In the genomic region with DNA sequence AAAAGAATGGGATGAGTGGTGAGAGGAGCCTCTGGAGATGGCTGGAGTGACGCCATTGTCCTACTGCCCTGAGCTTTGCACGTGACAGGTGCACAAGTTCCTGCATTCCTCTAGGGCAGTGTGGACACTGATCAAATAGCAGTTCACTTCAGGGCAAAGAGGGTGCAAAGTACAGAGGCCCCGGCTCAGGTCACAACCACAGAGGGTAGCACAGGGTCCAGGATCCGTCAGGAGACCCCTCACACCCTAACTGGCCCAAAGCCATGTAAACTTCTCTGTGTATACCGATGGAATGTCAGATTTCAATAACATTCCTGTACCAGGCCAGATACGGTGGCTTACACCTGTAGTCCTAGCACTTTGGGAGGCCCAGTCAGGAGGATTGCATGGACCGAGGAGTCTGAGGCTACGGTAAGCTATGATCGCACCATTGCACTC, we compare ENCODE assay signal across 27 cellular contexts. TPM values are rescaled to one million over a fixed set of nuclear protein-coding genes. Genes with fewer than 3 reads are reported as not detected.
DNase-seq lines count a peak whose midpoint lies in the region; ATAC-seq, FAIRE-seq and TF ChIP-seq lines count a peak whose summit lies in the region.
"Had no signal": no experiment of that assay in that cellular context is flagged by ENCODE, and none has a peak within 500 bp of the region (broad histone marks: within the 10 kb centered on the region; RNA-seq: fewer than 3 reads in every experiment).

No MANE protein-coding gene starts in this region.

- H3K27me3 ChIP-seq in Caco-2 (replicated peaks; ENCODE audit: control insufficient read depth, insufficient read depth, low read length) (no peaks in the 10 kb centered on the region), K562 (ENCODE audit: control insufficient read depth in 2 of 2, insufficient read depth in 2 of 2, low read length in 2 of 2) (peaks cover 0 to 14% of the 10 kb centered on the region in 2 experiments; a peak in 3 of 5 replicates), HepG2 (ENCODE audit: control insufficient read depth in 1 of 2, insufficient read depth in 2 of 2, low read length in 2 of 2) (no peaks in the 10 kb centered on the region)
- no peaks in the 10 kb centered on the region for H3K27me3 ChIP-seq in CD8-positive, alpha-beta T cell (ENCODE audit: insufficient read depth, low read length)
- H3K27me3 ChIP-seq: BLaER1 had no signal

- H3K36me3 Mint-ChIP-seq in Caco-2 (ENCODE audit: insufficient read depth, unreplicated experiment) (no peaks in the 10 kb centered on the region), osteocyte (ENCODE audit: unreplicated experiment) (no peaks in the 10 kb centered on the region)
- H3K36me3 Mint-ChIP-seq in CD8-positive, alpha-beta T cell = no peaks in the 10 kb centered on the region
- H3K36me3 Mint-ChIP-seq: CD4-positive, CD25-positive, alpha-beta regulatory T cell had no signal

- 14% methylated on average over 6 of the region's 9 CpGs for WGBS in K562 (ENCODE audit: insufficient coverage, low coverage, missing lambda C conversion rate)
- WGBS in HepG2 (ENCODE audit: low lambda C conversion rate) = 59% methylated on average over 5 of the region's 9 CpGs

- intact Hi-C loops in Caco-2 (cut with micrococcal nuclease; ENCODE audit: unreplicated experiment) = no loop called here
- intact Hi-C loops in K562 (cut with micrococcal nuclease) = no loop called here
- intact Hi-C loops in HepG2 (cut with micrococcal nuclease; ENCODE audit: unreplicated experiment) = no loop called here
- intact Hi-C loops in CD8-positive, alpha-beta T cell (cut with DNase I, micrococcal nuclease) = no loop called here

- peak; percentile 21 to 46 for DNase-seq in Caco-2
- DNase-seq in K562 (ENCODE audit: extremely low read depth in 1 of 4, low spot score in 3 of 4) = no peak
- peak; percentile 86 for DNase-seq in HepG2 (ENCODE audit: low spot score)
- DNase-seq in osteocyte (ENCODE audit: extremely low spot score, unreplicated experiment) = peak; percentile 76
- no peak for DNase-seq in CD8-positive, alpha-beta T cell
- DNase-seq in SW 1271 (lab: John Stamatoyannopoulos, UW) = no peak
- DNase-seq: CD4-positive, CD25-positive, alpha-beta regulatory T cell; COR-L47; DMS79 treated with DMSO at 0.1 percent for 48 hours; GF-D8; Kasumi-1; MV-4-11; NCI-H1105; NCI-H2029; NCI-H446 treated with DMSO at 0.1 percent for 48 hours; NCI-H82; NK-92 treated with Interleukin-12 subunit alpha and Interleukin-12 subunit beta, amount 100 ng/mL, for 24 hours; PC-9; RPMI8226; SHP77 treated with DMSO at 0.1 percent for 48 hours had no signal

- no peak overlapping the region for H2AFZ ChIP-seq in K562 (ENCODE audit: low read depth, low read length)
- no peak overlapping the region for H2AFZ ChIP-seq in HepG2 (ENCODE audit: low read length)
- H2AFZ ChIP-seq: PC-9 had no signal

- H3K4me3 Mint-ChIP-seq in Caco-2 (ENCODE audit: unreplicated experiment) (no peak overlapping the region), osteocyte (ENCODE audit: unreplicated experiment) (no peak overlapping the region)
- H3K4me3 Mint-ChIP-seq in CD8-positive, alpha-beta T cell = no peak overlapping the region
- H3K4me3 Mint-ChIP-seq: CD4-positive, CD25-positive, alpha-beta regulatory T cell had no signal

- POLR2A ChIA-PET in Caco-2 (lab: Charles Lee) = no interaction called here
- POLR2A ChIA-PET in K562 (lab: Yijun Ruan, JAX) = interaction anchor here (0.8 kb wide), 1 partner anchor 11 kb away, joined by 4 read pairs; no protein-coding TSS in a partner anchor
- POLR2A ChIA-PET in HepG2 (lab: Yijun Ruan, JAX) = interaction anchor here (0.8 to 1.3 kb wide), 4 partner anchors 10 to 149 kb away, joined by 3 to 6 read pairs (median 4); partner anchors contain the start of genes ATXN3, FBLN5 and TRIP11
- POLR2A ChIA-PET in CD8-positive, alpha-beta T cell (lab: Charles Lee) = no interaction called here

- H3K27me3 Mint-ChIP-seq in Caco-2 (ENCODE audit: insufficient read depth, unreplicated experiment) = no peaks in the 10 kb centered on the region
- H3K27me3 Mint-ChIP-seq in osteocyte (ENCODE audit: unreplicated experiment) = no peaks in the 10 kb centered on the region
- H3K27me3 Mint-ChIP-seq in CD8-positive, alpha-beta T cell (ENCODE audit: low read depth) = peaks cover 3% of the 10 kb centered on the region

- FAIRE-seq in K562 (lab: Jason Lieb, UNC) (no peak), HepG2 (lab: Jason Lieb, UNC) (peak; percentile 82)
- FAIRE-seq: GM12891, GM19239, H54 had no signal

- H3K4me1 ChIP-seq in Caco-2 = peaks cover 6% of the 10 kb centered on the region
- H3K4me1 ChIP-seq in K562 (replicated peaks in 1 of 2; ENCODE audit: control insufficient read depth in 2 of 2, insufficient read depth in 2 of 2, low read length in 2 of 2) = no peaks in the 10 kb centered on the region
- peaks cover 50% of the 10 kb centered on the region for H3K4me1 ChIP-seq in HepG2 (ENCODE audit: insufficient read depth, low read length)
- no peaks in the 10 kb centered on the region for H3K4me1 ChIP-seq in CD8-positive, alpha-beta T cell (ENCODE audit: insufficient read depth, low read length)
- H3K4me1 ChIP-seq: BLaER1 had no signal

- in situ Hi-C loops in K562 (cut with MboI) = no loop called here
- in situ Hi-C loops in HepG2 (cut with HindIII; ENCODE audit: extremely low pct_ligation_motif_present, low pct_unique_long_range_greater_than_20kb) = no loop called here

- H3K9ac ChIP-seq in K562 (ENCODE audit: insufficient read depth in 1 of 2, low read depth in 2 of 2, low read length in 2 of 2) (no peak overlapping the region), HepG2 (ENCODE audit: insufficient read depth, low read depth, low read length) (no peak overlapping the region)
- H3K9ac ChIP-seq: BLaER1 had no signal

- CTCF ChIA-PET in Caco-2 (lab: Charles Lee) = no interaction called here
- CTCF ChIA-PET in K562 (lab: Yijun Ruan, JAX; ENCODE audit: low intra/inter-chr PET ratio) = no interaction called here
- CTCF ChIA-PET in HepG2 (lab: Yijun Ruan, JAX; ENCODE audit: low intra/inter-chr PET ratio, low total read pairs) = no interaction called here
- CTCF ChIA-PET in CD8-positive, alpha-beta T cell (lab: Charles Lee) = no interaction called here

- H3K4me3 ChIP-seq in Caco-2 (ENCODE audit: low read depth, low read length) = no peak overlapping the region
- no peak overlapping the region for H3K4me3 ChIP-seq in K562
- no peak overlapping the region for H3K4me3 ChIP-seq in HepG2 (replicated peaks in 1 of 3; ENCODE audit: insufficient read depth in 1 of 3, low read depth in 2 of 3, low read length in 3 of 3)
- no peak overlapping the region for H3K4me3 ChIP-seq in CD8-positive, alpha-beta T cell (ENCODE audit: low read depth, low read length)
- H3K4me3 ChIP-seq: BLaER1, PC-9 had no signal

- H3K4me2 ChIP-seq in K562 (ENCODE audit: insufficient read depth, low read length) = no peak overlapping the region
- peak overlapping the region; percentile 20 for H3K4me2 ChIP-seq in HepG2 (ENCODE audit: low read depth, low read length)
- H3K4me2 ChIP-seq: BLaER1, PC-9 had no signal

- H3K79me2 ChIP-seq in K562 (ENCODE audit: control insufficient read depth, insufficient read depth, low read length) (no peaks in the 10 kb centered on the region), HepG2 (ENCODE audit: insufficient read depth, low read length) (no peaks in the 10 kb centered on the region)

- H3K27ac ChIP-seq in K562 (ENCODE audit: extremely low read depth, low read depth, low read length) = no peak overlapping the region
- peak overlapping the region; percentile 58 for H3K27ac ChIP-seq in HepG2 (ENCODE audit: extremely low read length, insufficient read depth, low read length)
- H3K27ac ChIP-seq in CD8-positive, alpha-beta T cell (ENCODE audit: low read depth, low read length) = no peak overlapping the region
- H3K27ac ChIP-seq: BLaER1, PC-9 had no signal

- TF ChIP-seq CTCF in Caco-2 (IDR thresholded peaks at IDR 0.05; ENCODE audit: insufficient read depth in 1 of 2, low read depth in 1 of 2, low read length in 1 of 2, severe bottlenecking in 1 of 2, unreplicated experiment in 1 of 2) (no peak), K562 (IDR thresholded peaks at IDR 0.05 in 2 of 3, conservative IDR thresholded peaks at IDR 0.05 in 1 of 3; ENCODE audit: insufficient read depth in 2 of 3, low read depth in 1 of 3, low read length in 3 of 3) (no peak), HepG2 (CRISPR knock-in tag; IDR thresholded peaks at IDR 0.05) (0 out of 2 replicates have a peak, but pooled peaks have one; percentile 5), osteocyte (IDR thresholded peaks at IDR 0.05) (no peak)
- TF ChIP-seq CTCF in CD8-positive, alpha-beta T cell (IDR thresholded peaks at IDR 0.05) = no peak

- peaks cover 15% of the 10 kb centered on the region for H3K4me1 Mint-ChIP-seq in Caco-2 (ENCODE audit: low read depth, unreplicated experiment)
- peaks cover 3% of the 10 kb centered on the region for H3K4me1 Mint-ChIP-seq in osteocyte (ENCODE audit: unreplicated experiment)
- no peaks in the 10 kb centered on the region for H3K4me1 Mint-ChIP-seq in CD8-positive, alpha-beta T cell (ENCODE audit: low read depth)
- H3K4me1 Mint-ChIP-seq: CD4-positive, CD25-positive, alpha-beta regulatory T cell had no signal

- H3K36me3 ChIP-seq in Caco-2 (ENCODE audit: control insufficient read depth, insufficient read depth, low read length) (no peaks in the 10 kb centered on the region), K562 (ENCODE audit: control insufficient read depth, insufficient read depth, low read length) (no peaks in the 10 kb centered on the region), HepG2 (replicated peaks in 1 of 2; ENCODE audit: control insufficient read depth in 1 of 2, insufficient read depth in 2 of 2, low read length in 2 of 2) (no peaks in the 10 kb centered on the region)
- H3K36me3 ChIP-seq in CD8-positive, alpha-beta T cell (ENCODE audit: insufficient read depth, low read length) = no peaks in the 10 kb centered on the region
- H3K36me3 ChIP-seq: BLaER1 had no signal

- no peaks in the 10 kb centered on the region for H3K9me3 ChIP-seq in Caco-2
- H3K9me3 ChIP-seq in K562 (replicated peaks; ENCODE audit: control insufficient read depth, insufficient read depth, low read depth, low read length) = no peaks in the 10 kb centered on the region
- H3K9me3 ChIP-seq in HepG2 (ENCODE audit: low read length) = no peaks in the 10 kb centered on the region
- no peaks in the 10 kb centered on the region for H3K9me3 ChIP-seq in CD8-positive, alpha-beta T cell (ENCODE audit: low read length)
- H3K9me3 ChIP-seq: BLaER1 had no signal

- ATAC-seq in K562 (peak; percentile 45; the same call in 2 of the 3 replicates), HepG2 (peak; percentile 86), GM19452 (IDR thresholded peaks at IDR 0.05; ENCODE audit: unreplicated experiment) (no peak), HG02970 (IDR thresholded peaks at IDR 0.05; ENCODE audit: low FRiP score, unreplicated experiment) (no peak)
- no peak for ATAC-seq in CD8-positive, alpha-beta T cell

- H3K9me3 Mint-ChIP-seq in Caco-2 (ENCODE audit: unreplicated experiment) (no peaks in the 10 kb centered on the region), osteocyte (ENCODE audit: unreplicated experiment) (no peaks in the 10 kb centered on the region)
- no peaks in the 10 kb centered on the region for H3K9me3 Mint-ChIP-seq in CD8-positive, alpha-beta T cell
- H3K9me3 Mint-ChIP-seq: CD4-positive, CD25-positive, alpha-beta regulatory T cell had no signal

- no peaks in the 10 kb centered on the region for H3K9me1 ChIP-seq in K562 (ENCODE audit: control insufficient read depth, insufficient read depth, low read length)

- TF ChIP-seq RAD21 in K562 (CRISPR knock-in tag; conservative IDR thresholded peaks at IDR 0.05 in 1 of 2, IDR thresholded peaks at IDR 0.05 in 1 of 2) (no peak), HepG2 (CRISPR knock-in tag; IDR thresholded peaks at IDR 0.05) (peak; percentile 30; the same call in 1 of the 2 replicates)

- no peak for TF ChIP-seq POLR2A in K562 (conservative IDR thresholded peaks at IDR 0.05)
- TF ChIP-seq POLR2A in HepG2 (IDR thresholded peaks at IDR 0.05; ENCODE audit: insufficient read depth in 1 of 2, low read depth in 2 of 2, low read length in 2 of 2) = no peak

- TF ChIP-seq EP300 in K562 (IDR thresholded peaks at IDR 0.05; ENCODE audit: low read length) (no peak), HepG2 (IDR thresholded peaks at IDR 0.05; ENCODE audit: low read depth in 2 of 2, low read length in 2 of 2) (peak; percentile 62 to 90; a peak in 3 of 4 replicates), HepG2 (CRISPR knock-in tag; IDR thresholded peaks at IDR 0.05; ENCODE audit: borderline replicate concordance) (peak; percentile 86)

- no TSS peak for BruUV-seq in Caco-2 (replicated peaks; lab: Mats Ljungman, UMichigan)
- BruUV-seq in K562 (replicated peaks; lab: Mats Ljungman, UMichigan) = no TSS peak
- BruUV-seq in HepG2 (replicated peaks; lab: Mats Ljungman, UMichigan) = no TSS peak

- H4K20me1 ChIP-seq in K562 (replicated peaks; ENCODE audit: control insufficient read depth, insufficient read depth, low read length) = no peaks in the 10 kb centered on the region
- no peaks in the 10 kb centered on the region for H4K20me1 ChIP-seq in HepG2 (ENCODE audit: insufficient read depth, low read length)
- H4K20me1 ChIP-seq: BLaER1 had no signal

- peak overlapping the region; percentile 37 for H3K27ac Mint-ChIP-seq in Caco-2 (ENCODE audit: unreplicated experiment)
- H3K27ac Mint-ChIP-seq in osteocyte (ENCODE audit: unreplicated experiment) = no peak overlapping the region
- H3K27ac Mint-ChIP-seq in CD8-positive, alpha-beta T cell = no peak overlapping the region
- H3K27ac Mint-ChIP-seq: CD4-positive, CD25-positive, alpha-beta regulatory T cell had no signal

RNA-seq across cellular contexts. Expression of gene FBLN5, which starts 10.4 kb away (rescaled TPM):
- total RNA-seq in Caco-2 (2022) (9.2 and 13.9 TPM in 2 replicates), K562 (2014; rRNA removed) (not detected in 2 replicates), K562 (2014; rRNA removed; fragmentation: Illumina TruSeq; extraction: Trizol) (not detected in 2 replicates), K562 (2015; rRNA removed; fragmentation: Illumina TruSeq; extraction: Trizol) (not detected in 2 replicates), K562 (2021) (0.22 and 0.25 TPM in 2 replicates), HepG2 (2016; rRNA removed; fragmentation: Illumina TruSeq; extraction: Trizol) (0.60 and 0.77 TPM in 2 replicates), osteocyte (98.7 and 101 TPM in 2 replicates)
- not detected in 2 replicates for total RNA-seq in K562 (2011; cell fraction: chromatin; rRNA removed; ENCODE audit: low replicate concordance)
- not detected in 2 replicates for total RNA-seq in K562 (2011; cell fraction: nucleolus; rRNA removed)
- total RNA-seq in K562 (2011; cell fraction: nucleoplasm; rRNA removed) = not detected in 2 replicates
- polyA plus RNA-seq in K562 (2011; rRNA removed) (not detected in 2 replicates), K562 (2014; fragmentation: Illumina TruSeq; extraction: Trizol) (not detected in 2 replicates), K562 (2014; fragmentation: Nextera tagmentation; extraction: Ambion mirVana) (not detected), K562 (2014; rRNA removed) (0.11 TPM in 1 of 2 replicates, not detected in the other), HepG2 (2011; rRNA removed) (0.38 and 0.71 TPM in 2 replicates)
- polyA plus RNA-seq in K562 (2011; cell fraction: cytosol; rRNA removed) = not detected in 2 replicates
- polyA plus RNA-seq in K562 (2011; cell fraction: nucleus; rRNA removed) = not detected in 2 replicates
- polyA plus RNA-seq in K562 (2012) = not detected in 2 replicates
- polyA minus RNA-seq in K562 (2011; rRNA and poly(A)+ RNA removed) = not detected in 2 replicates
- polyA minus RNA-seq in K562 (2011; cell fraction: cytosol; rRNA and poly(A)+ RNA removed) = not detected in 2 replicates
- not detected in 2 replicates for polyA minus RNA-seq in K562 (2011; cell fraction: nucleus; rRNA and poly(A)+ RNA removed)
- 0.09 and 0.30 TPM in 2 replicates for total RNA-seq in HepG2 (2016; cell fraction: cytosol; rRNA removed; fragmentation: Illumina TruSeq; extraction: Trizol; ENCODE audit: low read depth)
- total RNA-seq in HepG2 (2016; cell fraction: insoluble cytoplasmic fraction; rRNA removed; fragmentation: Illumina TruSeq; extraction: Trizol) = 0.43 and 0.54 TPM in 2 replicates
- total RNA-seq in HepG2 (2016; cell fraction: membrane; rRNA removed; fragmentation: Illumina TruSeq; extraction: Trizol) = 0.45 and 0.68 TPM in 2 replicates
- total RNA-seq in HepG2 (2016; cell fraction: nucleus; rRNA removed; fragmentation: Illumina TruSeq; extraction: Trizol) = 0.66 and 0.96 TPM in 2 replicates
- polyA plus RNA-seq in HepG2 (2011; cell fraction: cytosol; rRNA removed) = 0.15 and 0.74 TPM in 2 replicates
- 0.23 and 0.81 TPM in 2 replicates for polyA plus RNA-seq in HepG2 (2011; cell fraction: nucleus; rRNA removed)
- polyA plus RNA-seq in HepG2 (2012) = 30.3 and 36.9 TPM in 2 replicates
- polyA plus RNA-seq in HepG2 (2016; cell fraction: cytosol; fragmentation: Illumina TruSeq; extraction: Trizol; ENCODE audit: low read depth) = 0.29 and 0.35 TPM in 2 replicates
- 0.86 and 1.8 TPM in 2 replicates for polyA plus RNA-seq in HepG2 (2016; cell fraction: insoluble cytoplasmic fraction; fragmentation: Illumina TruSeq; extraction: Trizol; ENCODE audit: low read depth)
- polyA plus RNA-seq in HepG2 (2016; cell fraction: membrane; fragmentation: Illumina TruSeq; extraction: Trizol; ENCODE audit: low read depth) = 0.79 and 1.0 TPM in 2 replicates
- 1.5 and 2.6 TPM in 2 replicates for polyA plus RNA-seq in HepG2 (2016; cell fraction: nucleus; fragmentation: Illumina TruSeq; extraction: Trizol; ENCODE audit: insufficient read depth, low read depth)
- polyA minus RNA-seq in HepG2 (2011; rRNA and poly(A)+ RNA removed; ENCODE audit: low replicate concordance) = 0.46 and 2.9 TPM in 2 replicates
- 0.44 and 0.89 TPM in 2 replicates for polyA minus RNA-seq in HepG2 (2011; cell fraction: cytosol; rRNA and poly(A)+ RNA removed)
- 0.75 and 0.77 TPM in 2 replicates for polyA minus RNA-seq in HepG2 (2011; cell fraction: nucleus; rRNA and poly(A)+ RNA removed)
- 1 to 10 TPM; 1.4 TPM for total RNA-seq in CD8-positive, alpha-beta T cell
- total RNA-seq: M059J, PC-9 had no signal

Comparison
In these comparisons a context has a peak if more than half of its experiments do, and no peak if none do; other contexts are left out.
1. DNase-seq: peak in Caco-2 (2 of 2), HepG2 (single experiment) and osteocyte (single experiment); none in K562 (0 of 4), CD8-positive, alpha-beta T cell (0 of 7) and SW 1271 (0 of 2).
2. ATAC-seq: peak in K562 (single experiment) and HepG2 (single experiment); none in GM19452 (single experiment), CD8-positive, alpha-beta T cell (single experiment) and HG02970 (single experiment).
3. POLR2A ChIA-PET loops: an anchor here in K562 (0.8 kb wide) and HepG2 (0.8 to 1.3 kb wide); none called in Caco-2 and CD8-positive, alpha-beta T cell.